ENCODE assay signal across 22 cellular contexts in genomic region chr16:81852347-81852746, GRCh38.
"Had no signal": no experiment of that assay in that cellular context is flagged by ENCODE, and none has a peak within 500 bp of the region (broad histone marks: within the 10 kb centered on the region; RNA-seq: fewer than 3 reads in every experiment).

No MANE protein-coding gene starts in this region.

- H3K27me3 ChIP-seq: neural progenitor cell, upper lobe of right lung had no signal

- H3K4me3 Mint-ChIP-seq: activated CD8-positive, alpha-beta T cell treated with anti-CD3 and anti-CD28 coated beads, Interleukin-2, amount 10 ng/mL, durations not matched to agents 7 days and 5 days; activated naive CD4-positive, alpha-beta T cell treated with anti-CD3 and anti-CD28 coated beads, Interleukin-2, amount 50 U/mL, for 24 hours; brain; dendritic cell treated with granulocyte-macrophage colony-stimulating factor and Interleukin-4, amounts not matched to agents 40 ng/mL and 50 ng/mL, for 4 days; neural progenitor cell; T-helper 2 cell treated with Interferon-gamma antibody and Interleukin-4, amounts not matched to agents 5 μg/mL and 100 μg/mL, for 36 hours had no signal

- H3K9ac ChIP-seq: neural progenitor cell had no signal

- H3K4me2 ChIP-seq: neural progenitor cell, smooth muscle cell had no signal

- H3K4me1 Mint-ChIP-seq: activated naive CD4-positive, alpha-beta T cell treated with anti-CD3 and anti-CD28 coated beads, Interleukin-2, amount 50 U/mL, for 24 hours; brain; neural progenitor cell had no signal

- H3K4me1 ChIP-seq: esophagus muscularis mucosa, upper lobe of right lung had no signal

- H3K9me3 ChIP-seq: esophagus muscularis mucosa, upper lobe of right lung had no signal

- H3K9me3 Mint-ChIP-seq: activated naive CD4-positive, alpha-beta T cell treated with anti-CD3 and anti-CD28 coated beads, Interleukin-2, amount 50 U/mL, for 24 hours; dendritic cell treated with granulocyte-macrophage colony-stimulating factor and Interleukin-4, amounts not matched to agents 40 ng/mL and 50 ng/mL, for 4 days; neural progenitor cell; T-helper 2 cell treated with Interferon-gamma antibody and Interleukin-4, amounts not matched to agents 5 μg/mL and 100 μg/mL, for 36 hours had no signal

- H3K36me3 ChIP-seq: esophagus muscularis mucosa, neural progenitor cell, WERI-Rb-1 had no signal

- ATAC-seq: activated CD8-positive, alpha-beta T cell treated with anti-CD3 and anti-CD28 coated beads, Interleukin-2, amount 10 ng/mL, durations not matched to agents 7 days and 5 days; left ventricle myocardium superior; sciatic nerve; upper lobe of right lung had no signal

- H3K27ac ChIP-seq: esophagus muscularis mucosa, neural progenitor cell, upper lobe of right lung, WERI-Rb-1 had no signal

- H3K27ac Mint-ChIP-seq: activated CD8-positive, alpha-beta T cell treated with anti-CD3 and anti-CD28 coated beads, Interleukin-2, amount 10 ng/mL, durations not matched to agents 7 days and 5 days; activated naive CD4-positive, alpha-beta T cell treated with anti-CD3 and anti-CD28 coated beads, Interleukin-2, amount 50 U/mL, for 24 hours; brain; dendritic cell treated with granulocyte-macrophage colony-stimulating factor and Interleukin-4, amounts not matched to agents 40 ng/mL and 50 ng/mL, for 4 days; neural progenitor cell; T-helper 2 cell treated with Interferon-gamma antibody and Interleukin-4, amounts not matched to agents 5 μg/mL and 100 μg/mL, for 36 hours had no signal

- H3K27me3 Mint-ChIP-seq: dendritic cell treated with granulocyte-macrophage colony-stimulating factor and Interleukin-4, amounts not matched to agents 40 ng/mL and 50 ng/mL, for 4 days had no signal

- H3K36me3 Mint-ChIP-seq: activated naive CD4-positive, alpha-beta T cell treated with anti-CD3 and anti-CD28 coated beads, Interleukin-2, amount 50 U/mL, for 24 hours; brain; neural progenitor cell had no signal

- H2AFZ ChIP-seq: neural progenitor cell had no signal

- H3K4me3 ChIP-seq: esophagus muscularis mucosa, neural progenitor cell, smooth muscle cell, upper lobe of right lung had no signal

- DNase-seq: activated CD4-positive, alpha-beta T cell treated with anti-CD3 and anti-CD28 coated beads for 1 hour; activated CD4-positive, alpha-beta T cell treated with anti-CD3 and anti-CD28 coated beads, Interleukin-2, amount 50 U/mL, for 1 hour; activated CD8-positive, alpha-beta T cell treated with anti-CD3 and anti-CD28 coated beads, Interleukin-2, amount 10 ng/mL, durations not matched to agents 7 days and 5 days; activated gamma-delta T cell treated with Interleukin-2 at 50 U/mL for 16 hours; aorta; effector CD4-positive, alpha-beta T cell; glutamatergic neuron; hippocampal formation; left ventricle myocardium superior; mesenchymal stem cell; stimulated activated CD4-positive, alpha-beta T cell treated with anti-CD3 and anti-CD28 coated beads, Interleukin-15, amount 100 ng/mL, for 24 hours; stimulated activated naive CD4-positive, alpha-beta T cell treated with Interleukin-2 at 50 U/mL for 16 hours; upper lobe of right lung; WERI-Rb-1 had no signal
